Comparison of ENCODE assay signal across 23 cellular contexts in the genomic region with DNA sequence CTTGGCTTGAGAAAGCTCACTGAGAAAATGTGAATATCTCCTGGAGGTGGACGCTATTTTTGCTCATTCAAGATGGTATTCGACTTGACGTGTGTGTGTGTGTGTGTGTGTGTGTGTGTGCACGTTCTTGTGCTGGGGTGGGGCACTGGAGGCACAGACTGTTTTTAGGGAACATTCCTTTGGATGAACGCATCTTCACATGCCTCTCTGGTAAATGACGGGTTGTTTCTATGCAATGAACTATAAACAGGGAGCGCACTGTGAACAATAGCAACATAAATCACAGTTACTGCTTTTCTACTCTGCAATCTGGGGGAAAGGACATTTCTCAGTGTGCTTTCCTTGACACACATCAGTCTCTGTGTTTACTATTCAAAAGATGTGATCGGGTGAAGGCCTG.
A peak's percentile ranks its signal among the peaks of the same experiment; 100 is the strongest.
DNase-seq lines count a peak whose midpoint lies in the region; ATAC-seq and TF ChIP-seq lines count a peak whose summit lies in the region.
"Had no signal": no experiment of that assay in that cellular context is flagged by ENCODE, and none has a peak within 500 bp of the region (broad histone marks: within the 10 kb centered on the region; RNA-seq: fewer than 3 reads in every experiment).

No MANE protein-coding gene starts in this region.

- H4K8ac ChIP-seq in trophoblast cell (ENCODE audit: low read depth, low read length): no peak overlapping the region

- no peak overlapping the region for H3K23ac ChIP-seq in trophoblast cell (ENCODE audit: low read length)

- H3K36me3 ChIP-seq in SJSA1 (no peaks in the 10 kb centered on the region), trophoblast cell (ENCODE audit: control insufficient read depth in 1 of 2, insufficient read depth in 2 of 2, low read length in 2 of 2) (no peaks in the 10 kb centered on the region)
- H3K36me3 ChIP-seq: heart right ventricle, WERI-Rb-1 had no signal

- H3K9me3 ChIP-seq in SJSA1 (replicated peaks): no peaks in the 10 kb centered on the region
- H3K9me3 ChIP-seq in trophoblast cell (ENCODE audit: insufficient read depth, low read depth, low read length): peaks cover 3% of the 10 kb centered on the region
- H3K9me3 ChIP-seq: body of pancreas, heart right ventricle, testis had no signal

- H3K4ac ChIP-seq in trophoblast cell (ENCODE audit: low read depth, low read length): no peak overlapping the region

- no peaks in the 10 kb centered on the region for H3K79me1 ChIP-seq in trophoblast cell (ENCODE audit: low read length)

- no peak overlapping the region for H3K18ac ChIP-seq in trophoblast cell (ENCODE audit: low read length)

- H3K4me1 ChIP-seq in SJSA1 (replicated peaks) (peaks cover 39% of the 10 kb centered on the region), foreskin keratinocyte (peaks cover 4% of the 10 kb centered on the region), trophoblast cell (ENCODE audit: control insufficient read depth in 1 of 2, insufficient read depth in 2 of 2, low read length in 2 of 2) (peaks cover 0 to 2% of the 10 kb centered on the region in 2 experiments)
- H3K4me1 ChIP-seq: body of pancreas, heart right ventricle, testis had no signal

- TF ChIP-seq CTCF in foreskin keratinocyte (conservative IDR thresholded peaks at IDR 0.05): no peak

- ATAC-seq in foreskin keratinocyte: peak; percentile 65
- ATAC-seq: activated CD8-positive, alpha-beta T cell treated with anti-CD3 and anti-CD28 coated beads for 36 hours; activated naive CD4-positive, alpha-beta T cell treated with anti-CD3 and anti-CD28 coated beads, Interleukin-2, amount 50 U/mL, for 72 hours; activated T-cell treated with anti-CD3 and anti-CD28 coated beads, Interleukin-2, amount 50 U/mL, for 4 hours; body of pancreas; heart right ventricle had no signal

- H3K27ac ChIP-seq in SJSA1 (peak overlapping the region; percentile 83), foreskin keratinocyte (no peak overlapping the region), trophoblast cell (ENCODE audit: low read depth, low read length) (no peak overlapping the region)
- H3K27ac ChIP-seq: body of pancreas, epithelial cell of prostate, heart right ventricle, testis, WERI-Rb-1 had no signal

- no peak overlapping the region for H4K91ac ChIP-seq in trophoblast cell (ENCODE audit: low read depth, low read length)

- no peak overlapping the region for H3K14ac ChIP-seq in trophoblast cell (ENCODE audit: low read length)

- in situ Hi-C loops in ACHN (cut with HindIII; ENCODE audit: low pct_ligation_motif_present, low pct_unique_long_range_greater_than_20kb, low sequenced_read_pairs): no loop called here

- H4K12ac ChIP-seq in trophoblast cell (ENCODE audit: low read depth, low read length): no peak overlapping the region

- no peak overlapping the region for H2AFZ ChIP-seq in trophoblast cell (ENCODE audit: insufficient read depth, low read length, poor library complexity)

- DNase-seq in AG08395 (ENCODE audit: low spot score) (peak; percentile 73), SJSA1 (ENCODE audit: low read depth in 1 of 2, low spot score in 2 of 2) (peak; percentile 74 to 82), foreskin keratinocyte (peak; percentile 71 to 90), trophoblast cell (peak; percentile 56 to 71), ACHN (no peak), NCI-H510A (lab: John Stamatoyannopoulos, UW) (no peak), globus pallidus (ENCODE audit: low spot score) (no peak)
- no peak for DNase-seq in stimulated activated CD4-positive, alpha-beta T cell treated with anti-CD3 and anti-CD28 coated beads, Interleukin-1b, Interleukin-23, amount 100 ng/mL, for 48 hours
- DNase-seq: 8988T; activated CD8-positive, alpha-beta T cell treated with anti-CD3 and anti-CD28 coated beads for 36 hours; activated T-cell treated with anti-CD3 and anti-CD28 coated beads, Interleukin-2, amount 50 U/mL, for 4 hours; body of pancreas; CD4-positive, alpha-beta T cell; heart right ventricle; NCI-H187 treated with DMSO at 0.1 percent for 48 hours; NCI-H524; nucleus accumbens; SHP77; testis; WERI-Rb-1 had no signal

- H2BK5ac ChIP-seq in trophoblast cell (ENCODE audit: low read depth, low read length, poor library complexity): no peak overlapping the region

- no peak overlapping the region for H2BK12ac ChIP-seq in trophoblast cell (ENCODE audit: low read length)

- H3K4me2 ChIP-seq in trophoblast cell (ENCODE audit: low read length): no peak overlapping the region

- no peaks in the 10 kb centered on the region for H3K27me3 ChIP-seq in SJSA1 (replicated peaks)
- peaks cover 3% of the 10 kb centered on the region for H3K27me3 ChIP-seq in foreskin keratinocyte
- H3K27me3 ChIP-seq in trophoblast cell (ENCODE audit: insufficient read depth, low read length): no peaks in the 10 kb centered on the region
- H3K27me3 ChIP-seq: body of pancreas, heart right ventricle, testis had no signal

- WGBS in trophoblast cell (ENCODE audit: extremely low coverage, insufficient coverage, insufficient read length): no CpG with 5 or more reads among the region's 8 CpGs

- H3K4me3 ChIP-seq in SJSA1: no peak overlapping the region
- no peak overlapping the region for H3K4me3 ChIP-seq in trophoblast cell (ENCODE audit: low read depth, low read length)
- H3K4me3 ChIP-seq: body of pancreas, heart right ventricle, skin epidermis, testis had no signal

- no peak overlapping the region for H2AK5ac ChIP-seq in trophoblast cell (ENCODE audit: low read length)

- no peaks in the 10 kb centered on the region for H3K79me2 ChIP-seq in trophoblast cell (ENCODE audit: control insufficient read depth, insufficient read depth, low read length, poor library complexity)

- H3K9ac ChIP-seq in trophoblast cell (ENCODE audit: low read length): no peak overlapping the region

- H2BK120ac ChIP-seq in trophoblast cell (ENCODE audit: insufficient read depth, low read length, poor library complexity): no peak overlapping the region

Comparison
In these comparisons a context has a peak if more than half of its experiments do, and no peak if none do; other contexts are left out.
1. DNase-seq: peak in AG08395 (single experiment), SJSA1 (2 of 2), foreskin keratinocyte (2 of 2) and trophoblast cell (2 of 2); none in stimulated activated CD4-positive, alpha-beta T cell treated with anti-CD3 and anti-CD28 coated beads, Interleukin-1b, Interleukin-23, amount 100 ng/mL, for 48 hours (single experiment), ACHN (single experiment), NCI-H510A (single experiment) and globus pallidus (single experiment).